ENCODE assay signal across 20 cellular contexts in the genomic region with DNA sequence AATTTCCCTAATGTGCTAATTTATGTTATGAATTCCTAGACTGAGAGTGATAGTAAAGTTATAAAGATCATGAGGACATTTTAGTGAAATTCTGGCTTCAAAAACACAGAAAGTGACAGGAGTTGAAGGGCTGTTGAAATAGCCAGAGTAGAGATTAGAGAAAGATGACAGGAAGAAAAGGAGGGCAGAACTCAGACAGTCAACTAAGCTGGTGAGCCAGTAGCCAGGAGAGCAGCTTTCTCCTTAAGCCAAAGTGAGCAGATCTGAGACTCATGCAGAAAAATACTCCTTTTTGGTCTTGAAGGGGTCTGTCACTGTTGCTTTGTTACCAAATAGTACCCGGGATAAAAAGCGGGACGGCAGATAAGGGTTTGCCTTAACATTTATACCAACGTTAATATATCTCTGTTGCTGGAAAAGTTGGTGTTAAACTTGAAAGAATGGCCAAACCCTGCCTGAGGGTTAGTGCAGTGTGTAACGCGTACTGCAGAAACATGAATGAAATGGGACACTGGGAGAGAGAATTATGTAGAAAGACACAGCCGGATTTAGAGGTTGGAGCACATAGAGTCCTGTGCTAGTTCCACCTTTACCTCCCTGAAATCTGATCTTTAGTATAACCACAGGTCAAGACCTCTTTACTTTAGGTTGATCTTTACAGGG. TPM values are rescaled to one million over a fixed set of nuclear protein-coding genes. Genes with fewer than 3 reads are reported as not detected.
DNase-seq lines count a peak whose midpoint lies in the region; ATAC-seq and TF ChIP-seq lines count a peak whose summit lies in the region.
"Had no signal": no experiment of that assay in that cellular context is flagged by ENCODE, and none has a peak within 500 bp of the region (broad histone marks: within the 10 kb centered on the region; RNA-seq: fewer than 3 reads in every experiment).

No MANE protein-coding gene starts in this region.

- WGBS in right cardiac atrium: 49% methylated on average over 7 of the region's 7 CpGs

- H3K79me2 ChIP-seq in parathyroid adenoma: peaks cover 5% of the 10 kb centered on the region

- peaks cover 5% of the 10 kb centered on the region for H3K36me3 ChIP-seq in cardiac muscle cell
- H3K36me3 ChIP-seq in parathyroid adenoma (ENCODE audit: control insufficient read depth, insufficient read depth, low read length): no peaks in the 10 kb centered on the region

- no peaks in the 10 kb centered on the region for H3K9me3 ChIP-seq in cardiac muscle cell (ENCODE audit: low read depth)
- H3K9me3 ChIP-seq in right cardiac atrium (ENCODE audit: control insufficient read depth, low read length): no peaks in the 10 kb centered on the region
- H3K9me3 ChIP-seq in parathyroid adenoma (ENCODE audit: control insufficient read depth, low read length): no peaks in the 10 kb centered on the region
- H3K9me3 ChIP-seq: testis had no signal

- H3K27me3 ChIP-seq in cardiac muscle cell (no peaks in the 10 kb centered on the region), right cardiac atrium (ENCODE audit: control insufficient read depth, insufficient read depth) (no peaks in the 10 kb centered on the region), dorsolateral prefrontal cortex (no peaks in the 10 kb centered on the region), parathyroid adenoma (ENCODE audit: control insufficient read depth, insufficient read depth, low read length) (no peaks in the 10 kb centered on the region)
- H3K27me3 ChIP-seq: testis had no signal

- H3K4me2 ChIP-seq in parathyroid adenoma (ENCODE audit: low read length): peak overlapping the region; percentile 29

- H3K4me1 ChIP-seq in cardiac muscle cell (ENCODE audit: low read depth) (peaks cover 12% of the 10 kb centered on the region), right cardiac atrium (ENCODE audit: control insufficient read depth, insufficient read depth, low read length) (peaks cover 10% of the 10 kb centered on the region), parathyroid adenoma (peaks cover 14% of the 10 kb centered on the region)

- TF ChIP-seq CTCF in cardiac muscle cell (IDR thresholded peaks at IDR 0.05; ENCODE audit: low read depth, low read length): no peak
- TF ChIP-seq CTCF in dorsolateral prefrontal cortex (IDR thresholded peaks at IDR 0.05 in 54 of 56, conservative IDR thresholded peaks at IDR 0.05 in 2 of 56; ENCODE audit: low read depth in 1 of 56, partially characterized antibody in 56 of 56): no peak
- no peak for TF ChIP-seq CTCF in parathyroid adenoma (IDR thresholded peaks at IDR 0.05)

- H3K27ac ChIP-seq in cardiac muscle cell: peak overlapping the region; percentile 68
- H3K27ac ChIP-seq in right cardiac atrium (ENCODE audit: low read length): no peak overlapping the region
- H3K27ac ChIP-seq in dorsolateral prefrontal cortex: peak overlapping the region in 49 of 59 donors; percentile 7 to 99 (median 74)
- H3K27ac ChIP-seq in parathyroid adenoma: peak overlapping the region; percentile 29
- H3K27ac ChIP-seq: testis had no signal

- no peak overlapping the region for H3K9ac ChIP-seq in parathyroid adenoma

- H3K4me3 ChIP-seq in cardiac muscle cell (no peak overlapping the region), right cardiac atrium (ENCODE audit: low read length) (no peak overlapping the region), dorsolateral prefrontal cortex (no peak overlapping the region), parathyroid adenoma (ENCODE audit: low read depth, low read length) (no peak overlapping the region)
- H3K4me3 ChIP-seq: lung, testis had no signal

- H2AFZ ChIP-seq in parathyroid adenoma: no peak overlapping the region

- DNase-seq in cardiac muscle cell (ENCODE audit: low read depth in 1 of 2, low spot score in 1 of 2) (no peak), right cardiac atrium (no peak), dorsolateral prefrontal cortex (no peak), H4 (ENCODE audit: low spot score) (no peak), NCI-H1092 (lab: John Stamatoyannopoulos, UW) (no peak)
- DNase-seq: activated CD4-positive, alpha-beta T cell treated with anti-CD3 and anti-CD28 coated beads, Interleukin-2, amount 10 ng/mL, durations not matched to agents 24 days and 14 days; activated naive CD4-positive, alpha-beta T cell treated with anti-CD3 and anti-CD28 coated beads, Interleukin-2, amount 10 ng/mL, durations not matched to agents 7 days and 5 days; amniotic stem cell; dermis blood vessel endothelial cell; MM.1S; NCI-H1436 treated with DMSO at 0.1 percent for 48 hours; NCI-H510A treated with DMSO at 0.1 percent for 48 hours; RPMI8226; small intestine; testis had no signal

- intact Hi-C loops in right cardiac atrium (cut with DNase I): no loop called here
- intact Hi-C loops in dorsolateral prefrontal cortex (cut with DNase I): no loop called here

- ATAC-seq in right cardiac atrium (no peak), HG02973 (IDR thresholded peaks at IDR 0.05; ENCODE audit: unreplicated experiment) (no peak), GM19324 (IDR thresholded peaks at IDR 0.05; ENCODE audit: low FRiP score, unreplicated experiment) (no peak)
- ATAC-seq: SK-N-SH treated with all-trans-retinoic acid at 6 μM for 48 hours had no signal

RNA-seq across cellular contexts. Expression of gene AHCYL1, which starts 12.8 kb away (rescaled TPM):
- total RNA-seq in cardiac muscle cell (34.2 and 49.0 TPM in 2 replicates), right cardiac atrium (10 to 100 TPM; 37.4 to 49.6 (median 43.8) TPM), dorsolateral prefrontal cortex (100 to 1,000 TPM; 172 to 665 (median 292) TPM)
- polyA plus RNA-seq in cardiac muscle cell (82.7 and 106 TPM in 2 replicates), right cardiac atrium (27.7 TPM)
- total RNA-seq in H4 (2014; rRNA removed; shearing (Covaris generic)): 45.1 and 62.6 TPM in 2 replicates

RNA-seq across cellular contexts. Expression of gene STRIP1, which starts 37.1 kb away (rescaled TPM):
- total RNA-seq in cardiac muscle cell: 70.9 and 78.3 TPM in 2 replicates
- 40.2 and 57.8 TPM in 2 replicates for polyA plus RNA-seq in cardiac muscle cell
- total RNA-seq in right cardiac atrium: 10 to 100 TPM; 17.9 to 20.5 (median 18.8) TPM
- 10.8 TPM for polyA plus RNA-seq in right cardiac atrium
- 10 to 100 TPM; 45.9 to 78.9 (median 61.2) TPM for total RNA-seq in dorsolateral prefrontal cortex
- 16.9 and 17.7 TPM in 2 replicates for total RNA-seq in H4 (2014; rRNA removed; shearing (Covaris generic))
